Comparison of ENCODE assay signal across 1 cellular context in the genomic region with DNA sequence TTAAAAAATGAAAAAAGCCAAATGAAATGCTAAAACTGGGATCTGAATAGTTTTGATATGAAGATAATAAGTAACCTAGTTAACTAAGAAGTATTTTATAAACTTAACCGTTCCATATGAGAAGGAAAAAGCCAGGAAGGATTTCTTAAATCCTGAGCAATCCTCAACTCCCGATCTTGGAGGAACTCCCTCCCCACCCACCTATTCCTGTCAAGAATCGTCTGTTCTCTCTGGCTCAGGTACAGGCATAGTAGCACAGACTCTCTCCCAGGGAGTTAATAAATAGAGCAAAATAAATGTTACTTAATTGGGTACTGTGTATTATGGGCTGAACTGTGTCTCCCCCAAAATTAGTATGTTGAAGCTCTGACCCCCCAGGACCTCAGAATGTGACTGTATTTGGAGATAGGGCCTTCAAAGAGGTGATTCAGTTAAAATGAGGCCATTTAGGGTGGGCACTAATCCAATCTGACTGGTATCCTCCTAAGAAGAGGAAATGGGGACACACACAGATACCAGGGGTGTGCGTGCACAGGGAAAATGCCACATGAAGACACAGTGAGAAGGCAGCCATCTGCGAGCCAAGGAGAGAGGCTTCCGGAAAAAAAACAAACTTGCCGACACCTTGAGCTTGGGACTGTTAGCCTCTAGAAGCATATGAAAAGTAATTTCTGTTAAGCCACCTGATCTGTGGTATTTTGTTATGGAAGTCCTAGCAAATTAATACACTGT.
TF ChIP-seq lines count a peak whose summit lies in the region.

No MANE protein-coding gene starts in this region.

TF ChIP-seq in GM23338, 12 proteins besides CTCF, POLR2A, EP300 and RAD21:
- no peak for TF ChIP-seq ZNF331 (CRISPR knock-in tag; IDR thresholded peaks at IDR 0.05; ENCODE audit: low read depth)
- TF ChIP-seq, protein P1, sequence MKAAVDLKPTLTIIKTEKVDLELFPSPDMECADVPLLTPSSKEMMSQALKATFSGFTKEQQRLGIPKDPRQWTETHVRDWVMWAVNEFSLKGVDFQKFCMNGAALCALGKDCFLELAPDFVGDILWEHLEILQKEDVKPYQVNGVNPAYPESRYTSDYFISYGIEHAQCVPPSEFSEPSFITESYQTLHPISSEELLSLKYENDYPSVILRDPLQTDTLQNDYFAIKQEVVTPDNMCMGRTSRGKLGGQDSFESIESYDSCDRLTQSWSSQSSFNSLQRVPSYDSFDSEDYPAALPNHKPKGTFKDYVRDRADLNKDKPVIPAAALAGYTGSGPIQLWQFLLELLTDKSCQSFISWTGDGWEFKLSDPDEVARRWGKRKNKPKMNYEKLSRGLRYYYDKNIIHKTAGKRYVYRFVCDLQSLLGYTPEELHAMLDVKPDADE (IDR thresholded peaks at IDR 0.05), result no peak
- no peak for TF ChIP-seq EZH2phosphoT487 (IDR thresholded peaks at IDR 0.05; ENCODE audit: unreplicated experiment)
- no peak for TF ChIP-seq POLR2AphosphoS5 (IDR thresholded peaks at IDR 0.05; ENCODE audit: low read depth)
- TF ChIP-seq JUNB (IDR thresholded peaks at IDR 0.05; ENCODE audit: unreplicated experiment), result no peak
- TF ChIP-seq, protein P2, sequence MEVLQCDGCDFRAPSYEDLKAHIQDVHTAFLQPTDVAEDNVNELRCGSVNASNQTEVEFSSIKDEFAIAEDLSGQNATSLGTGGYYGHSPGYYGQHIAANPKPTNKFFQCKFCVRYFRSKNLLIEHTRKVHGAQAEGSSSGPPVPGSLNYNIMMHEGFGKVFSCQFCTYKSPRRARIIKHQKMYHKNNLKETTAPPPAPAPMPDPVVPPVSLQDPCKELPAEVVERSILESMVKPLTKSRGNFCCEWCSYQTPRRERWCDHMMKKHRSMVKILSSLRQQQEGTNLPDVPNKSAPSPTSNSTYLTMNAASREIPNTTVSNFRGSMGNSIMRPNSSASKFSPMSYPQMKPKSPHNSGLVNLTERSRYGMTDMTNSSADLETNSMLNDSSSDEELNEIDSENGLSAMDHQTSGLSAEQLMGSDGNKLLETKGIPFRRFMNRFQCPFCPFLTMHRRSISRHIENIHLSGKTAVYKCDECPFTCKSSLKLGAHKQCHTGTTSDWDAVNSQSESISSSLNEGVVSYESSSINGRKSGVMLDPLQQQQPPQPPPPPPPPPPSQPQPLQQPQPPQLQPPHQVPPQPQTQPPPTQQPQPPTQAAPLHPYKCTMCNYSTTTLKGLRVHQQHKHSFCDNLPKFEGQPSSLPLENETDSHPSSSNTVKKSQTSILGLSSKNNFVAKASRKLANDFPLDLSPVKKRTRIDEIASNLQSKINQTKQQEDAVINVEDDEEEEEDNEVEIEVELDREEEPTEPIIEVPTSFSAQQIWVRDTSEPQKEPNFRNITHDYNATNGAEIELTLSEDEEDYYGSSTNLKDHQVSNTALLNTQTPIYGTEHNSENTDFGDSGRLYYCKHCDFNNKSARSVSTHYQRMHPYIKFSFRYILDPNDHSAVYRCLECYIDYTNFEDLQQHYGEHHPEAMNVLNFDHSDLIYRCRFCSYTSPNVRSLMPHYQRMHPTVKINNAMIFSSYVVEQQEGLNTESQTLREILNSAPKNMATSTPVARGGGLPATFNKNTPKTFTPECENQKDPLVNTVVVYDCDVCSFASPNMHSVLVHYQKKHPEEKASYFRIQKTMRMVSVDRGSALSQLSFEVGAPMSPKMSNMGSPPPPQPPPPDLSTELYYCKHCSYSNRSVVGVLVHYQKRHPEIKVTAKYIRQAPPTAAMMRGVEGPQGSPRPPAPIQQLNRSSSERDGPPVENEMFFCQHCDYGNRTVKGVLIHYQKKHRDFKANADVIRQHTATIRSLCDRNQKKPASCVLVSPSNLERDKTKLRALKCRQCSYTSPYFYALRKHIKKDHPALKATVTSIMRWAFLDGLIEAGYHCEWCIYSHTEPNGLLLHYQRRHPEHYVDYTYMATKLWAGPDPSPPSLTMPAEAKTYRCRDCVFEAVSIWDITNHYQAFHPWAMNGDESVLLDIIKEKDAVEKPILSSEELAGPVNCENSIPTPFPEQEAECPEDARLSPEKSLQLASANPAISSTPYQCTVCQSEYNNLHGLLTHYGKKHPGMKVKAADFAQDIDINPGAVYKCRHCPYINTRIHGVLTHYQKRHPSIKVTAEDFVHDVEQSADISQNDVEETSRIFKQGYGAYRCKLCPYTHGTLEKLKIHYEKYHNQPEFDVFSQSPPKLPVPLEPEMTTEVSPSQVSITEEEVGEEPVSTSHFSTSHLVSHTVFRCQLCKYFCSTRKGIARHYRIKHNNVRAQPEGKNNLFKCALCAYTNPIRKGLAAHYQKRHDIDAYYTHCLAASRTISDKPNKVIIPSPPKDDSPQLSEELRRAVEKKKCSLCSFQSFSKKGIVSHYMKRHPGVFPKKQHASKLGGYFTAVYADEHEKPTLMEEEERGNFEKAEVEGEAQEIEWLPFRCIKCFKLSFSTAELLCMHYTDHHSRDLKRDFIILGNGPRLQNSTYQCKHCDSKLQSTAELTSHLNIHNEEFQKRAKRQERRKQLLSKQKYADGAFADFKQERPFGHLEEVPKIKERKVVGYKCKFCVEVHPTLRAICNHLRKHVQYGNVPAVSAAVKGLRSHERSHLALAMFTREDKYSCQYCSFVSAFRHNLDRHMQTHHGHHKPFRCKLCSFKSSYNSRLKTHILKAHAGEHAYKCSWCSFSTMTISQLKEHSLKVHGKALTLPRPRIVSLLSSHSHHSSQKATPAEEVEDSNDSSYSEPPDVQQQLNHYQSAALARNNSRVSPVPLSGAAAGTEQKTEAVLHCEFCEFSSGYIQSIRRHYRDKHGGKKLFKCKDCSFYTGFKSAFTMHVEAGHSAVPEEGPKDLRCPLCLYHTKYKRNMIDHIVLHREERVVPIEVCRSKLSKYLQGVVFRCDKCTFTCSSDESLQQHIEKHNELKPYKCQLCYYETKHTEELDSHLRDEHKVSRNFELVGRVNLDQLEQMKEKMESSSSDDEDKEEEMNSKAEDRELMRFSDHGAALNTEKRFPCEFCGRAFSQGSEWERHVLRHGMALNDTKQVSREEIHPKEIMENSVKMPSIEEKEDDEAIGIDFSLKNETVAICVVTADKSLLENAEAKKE (CRISPR knock-in tag; IDR thresholded peaks at IDR 0.05), result no peak
- TF ChIP-seq, protein P3, sequence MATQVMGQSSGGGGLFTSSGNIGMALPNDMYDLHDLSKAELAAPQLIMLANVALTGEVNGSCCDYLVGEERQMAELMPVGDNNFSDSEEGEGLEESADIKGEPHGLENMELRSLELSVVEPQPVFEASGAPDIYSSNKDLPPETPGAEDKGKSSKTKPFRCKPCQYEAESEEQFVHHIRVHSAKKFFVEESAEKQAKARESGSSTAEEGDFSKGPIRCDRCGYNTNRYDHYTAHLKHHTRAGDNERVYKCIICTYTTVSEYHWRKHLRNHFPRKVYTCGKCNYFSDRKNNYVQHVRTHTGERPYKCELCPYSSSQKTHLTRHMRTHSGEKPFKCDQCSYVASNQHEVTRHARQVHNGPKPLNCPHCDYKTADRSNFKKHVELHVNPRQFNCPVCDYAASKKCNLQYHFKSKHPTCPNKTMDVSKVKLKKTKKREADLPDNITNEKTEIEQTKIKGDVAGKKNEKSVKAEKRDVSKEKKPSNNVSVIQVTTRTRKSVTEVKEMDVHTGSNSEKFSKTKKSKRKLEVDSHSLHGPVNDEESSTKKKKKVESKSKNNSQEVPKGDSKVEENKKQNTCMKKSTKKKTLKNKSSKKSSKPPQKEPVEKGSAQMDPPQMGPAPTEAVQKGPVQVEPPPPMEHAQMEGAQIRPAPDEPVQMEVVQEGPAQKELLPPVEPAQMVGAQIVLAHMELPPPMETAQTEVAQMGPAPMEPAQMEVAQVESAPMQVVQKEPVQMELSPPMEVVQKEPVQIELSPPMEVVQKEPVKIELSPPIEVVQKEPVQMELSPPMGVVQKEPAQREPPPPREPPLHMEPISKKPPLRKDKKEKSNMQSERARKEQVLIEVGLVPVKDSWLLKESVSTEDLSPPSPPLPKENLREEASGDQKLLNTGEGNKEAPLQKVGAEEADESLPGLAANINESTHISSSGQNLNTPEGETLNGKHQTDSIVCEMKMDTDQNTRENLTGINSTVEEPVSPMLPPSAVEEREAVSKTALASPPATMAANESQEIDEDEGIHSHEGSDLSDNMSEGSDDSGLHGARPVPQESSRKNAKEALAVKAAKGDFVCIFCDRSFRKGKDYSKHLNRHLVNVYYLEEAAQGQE (IDR thresholded peaks at IDR 0.05; ENCODE audit: unreplicated experiment), result no peak
- TF ChIP-seq NANOG (IDR thresholded peaks at IDR 0.05; ENCODE audit: borderline replicate concordance), result no peak
